In genomic region chr12:7188557-7189397, GRCh38 we compare ENCODE assay signal across 8 cellular contexts. TPM values are rescaled to one million over a fixed set of nuclear protein-coding genes. Genes with fewer than 3 reads are reported as not detected.
DNase-seq lines count a peak whose midpoint lies in the region; ATAC-seq and TF ChIP-seq lines count a peak whose summit lies in the region.

No MANE protein-coding gene starts in this region.

- H3K27me3 ChIP-seq in dorsolateral prefrontal cortex (no peaks in the 10 kb centered on the region), right lobe of liver (no peaks in the 10 kb centered on the region)

- 3% methylated on average over 16 of the region's 21 CpGs for WGBS in right lobe of liver (ENCODE audit: insufficient coverage, low coverage, low lambda C conversion rate, missing lambda C conversion rate)

- peaks cover 0 to 19% (median 3%) of the 10 kb centered on the region in 4 donors for H3K4me1 ChIP-seq in right lobe of liver

- TF ChIP-seq CTCF in dorsolateral prefrontal cortex (IDR thresholded peaks at IDR 0.05 in 54 of 56, conservative IDR thresholded peaks at IDR 0.05 in 2 of 56; ENCODE audit: low read depth in 1 of 56, partially characterized antibody in 56 of 56), result peak; percentile 36 to 81 (median 66)
- peak; percentile 53 to 77 (median 63) for TF ChIP-seq CTCF in right lobe of liver (IDR thresholded peaks at IDR 0.05)

- peak overlapping the region; percentile 80 to 98 (median 94) for H3K27ac ChIP-seq in dorsolateral prefrontal cortex
- H3K27ac ChIP-seq in right lobe of liver, result peak overlapping the region; percentile 63 to 93 (median 90)

- ATAC-seq in GM18867 (IDR thresholded peaks at IDR 0.05; ENCODE audit: unreplicated experiment) (peak; percentile 39), HG03139 (IDR thresholded peaks at IDR 0.05; ENCODE audit: unreplicated experiment) (peak; percentile 21), right lobe of liver (peak; percentile 63 to 67 (median 66))

- in situ Hi-C loops in ACHN (cut with HindIII; ENCODE audit: low pct_ligation_motif_present, low pct_unique_long_range_greater_than_20kb, low sequenced_read_pairs), result no loop called here

- intact Hi-C loops in dorsolateral prefrontal cortex (cut with DNase I), result loop anchor here in 1 of 2 donors (5.0 kb wide), 1 partner anchor 46 kb away; no protein-coding TSS in a partner anchor
- intact Hi-C loops in right lobe of liver (cut with DNase I), result no loop called here

- DNase-seq in ACHN (peak; percentile 90), NCI-H460 (ENCODE audit: extremely low read depth, low read depth) (peak; percentile 61), dorsolateral prefrontal cortex (peak; percentile 59 to 85 (median 82)), right lobe of liver (peak; percentile 75 to 76 (median 75))
- DNase-seq in activated CD4-positive, alpha-beta T cell treated with anti-CD3 and anti-CD28 coated beads, Interleukin-2, amount 50 U/mL, for 1 hour, result peak; percentile 61
- peak; percentile 69 for DNase-seq in stimulated activated CD4-positive, alpha-beta T cell treated with anti-CD3 and anti-CD28 coated beads, Interleukin-4, amount 100 ng/mL, for 1 hour

- H3K36me3 ChIP-seq in right lobe of liver, result peaks cover 0 to 3% (median 0%) of the 10 kb centered on the region in 4 donors

- peak overlapping the region; percentile 61 to 98 (median 90) for H3K4me3 ChIP-seq in dorsolateral prefrontal cortex
- H3K4me3 ChIP-seq in right lobe of liver, result peak overlapping the region; percentile 88 to 94 (median 91)

- H3K9me3 ChIP-seq in right lobe of liver, result no peaks in the 10 kb centered on the region

- TF ChIP-seq POLR2A in right lobe of liver (IDR thresholded peaks at IDR 0.05), result no peak

RNA-seq across cellular contexts. Expression of gene PEX5, which starts 0.7 kb away (rescaled TPM):
- 8.9 and 13.9 TPM in 2 replicates for total RNA-seq in NCI-H460 (2014; rRNA removed; shearing (Covaris generic))
- polyA plus RNA-seq in NCI-H460 (2014; cell fraction: nucleus; rRNA removed), result 20.0 and 66.8 TPM in 2 replicates
- total RNA-seq in dorsolateral prefrontal cortex (100 to 1,000 TPM in 5 of 120 experiments, 10 to 100 TPM in 115; 56.3 to 135 (median 80.9) TPM), right lobe of liver (10 to 100 TPM; 28.7 to 43.9 (median 36.2) TPM)

RNA-seq across cellular contexts. Expression of gene CLSTN3, which starts 58.6 kb away (rescaled TPM):
- 5.2 and 6.4 TPM in 2 replicates for total RNA-seq in NCI-H460 (2014; rRNA removed; shearing (Covaris generic))
- polyA plus RNA-seq in NCI-H460 (2014; cell fraction: nucleus; rRNA removed), result 24.2 and 51.9 TPM in 2 replicates
- 100 to 1,000 TPM; 108 to 389 (median 289) TPM for total RNA-seq in dorsolateral prefrontal cortex
- 10 to 100 TPM; 38.9 to 55.2 (median 43.1) TPM for total RNA-seq in right lobe of liver

Comparison
In these comparisons a context has a peak if more than half of its experiments do, and no peak if none do; other contexts are left out.
1. Peak in every context shown above with its lines: DNase-seq, ATAC-seq, H3K4me3 ChIP-seq and H3K27ac ChIP-seq.